In the genomic region with DNA sequence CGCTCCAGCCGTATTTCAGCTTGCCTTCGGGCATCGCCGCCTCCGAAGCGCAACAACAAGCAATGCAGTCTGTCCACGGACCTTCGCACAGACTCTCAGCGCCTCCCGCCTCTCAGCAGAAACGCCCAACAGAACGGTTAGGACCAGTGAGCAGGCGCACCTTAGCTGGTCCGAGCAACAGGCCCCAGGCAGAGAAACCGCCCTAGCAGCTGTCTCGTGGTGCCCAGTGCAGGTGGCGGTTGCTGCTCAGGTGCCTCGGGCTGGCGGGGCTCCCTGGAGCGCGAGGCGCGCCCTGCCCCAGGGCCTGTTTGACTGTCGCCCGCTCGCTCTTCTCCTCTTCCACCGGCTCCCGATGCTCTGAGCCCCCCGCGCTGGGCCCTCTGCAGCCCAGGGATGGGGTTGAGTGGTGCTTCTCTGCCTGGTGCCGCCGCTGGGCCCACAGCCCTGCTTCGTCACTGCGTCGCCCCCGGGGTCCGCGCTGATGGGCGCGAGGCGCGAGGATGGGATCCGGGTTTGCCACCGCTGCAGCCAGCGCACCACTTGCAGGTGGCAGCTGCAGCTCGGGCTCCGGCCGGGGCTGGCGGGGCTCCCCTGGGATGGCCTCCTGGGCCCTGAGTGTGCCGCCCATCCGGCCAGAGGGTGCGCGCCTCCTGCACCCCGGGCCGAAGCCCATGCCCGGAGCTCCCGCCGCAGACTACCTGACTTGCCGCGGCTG, we compare ENCODE assay signal across 18 cellular contexts.
DNase-seq lines count a peak whose midpoint lies in the region; ATAC-seq and TF ChIP-seq lines count a peak whose summit lies in the region.
"Had no signal": no experiment of that assay in that cellular context is flagged by ENCODE, and none has a peak within 500 bp of the region (broad histone marks: within the 10 kb centered on the region; RNA-seq: fewer than 3 reads in every experiment).

No MANE protein-coding gene starts in this region.

- no peak overlapping the region for H3K14ac ChIP-seq in neuronal stem cell (ENCODE audit: low read length)

- no peaks in the 10 kb centered on the region for H3K9me2 ChIP-seq in GM23248 (ENCODE audit: insufficient read depth)

- H2AK5ac ChIP-seq in neuronal stem cell (ENCODE audit: low read depth, low read length): peak overlapping the region; percentile 46

- ATAC-seq in HG03457 (IDR thresholded peaks at IDR 0.05; ENCODE audit: unreplicated experiment) (no peak), GM21576 (IDR thresholded peaks at IDR 0.05; ENCODE audit: unreplicated experiment) (no peak)
- ATAC-seq: gastroesophageal sphincter had no signal

- H3K36me3 Mint-ChIP-seq in Caco-2 (ENCODE audit: insufficient read depth, unreplicated experiment): no peaks in the 10 kb centered on the region
- H3K36me3 Mint-ChIP-seq: mesothelial cell of epicardium had no signal

- TF ChIP-seq POLR2A in thyroid gland (IDR thresholded peaks at IDR 0.05): no peak

- no peaks in the 10 kb centered on the region for H3K27me3 ChIP-seq in GM23248 (replicated peaks; ENCODE audit: insufficient read depth)
- no peaks in the 10 kb centered on the region for H3K27me3 ChIP-seq in colonic mucosa
- H3K27me3 ChIP-seq in neuronal stem cell (ENCODE audit: control insufficient read depth in 3 of 3, insufficient read depth in 3 of 3, low read depth in 1 of 3, low read length in 3 of 3): no peaks in the 10 kb centered on the region
- no peaks in the 10 kb centered on the region for H3K27me3 ChIP-seq in thyroid gland
- no peaks in the 10 kb centered on the region for H3K27me3 ChIP-seq in Caco-2 (replicated peaks; ENCODE audit: control insufficient read depth, insufficient read depth, low read length)
- H3K27me3 ChIP-seq: gastroesophageal sphincter had no signal

- no peak overlapping the region for H2BK15ac ChIP-seq in neuronal stem cell (ENCODE audit: low read length)

- H3K9ac ChIP-seq in GM23248 (no peak overlapping the region), colonic mucosa (ENCODE audit: low read depth in 2 of 2, low read length in 2 of 2) (no peak overlapping the region), neuronal stem cell (ENCODE audit: low read depth, low read length, poor library complexity) (no peak overlapping the region)

- no peaks in the 10 kb centered on the region for H3K27me3 Mint-ChIP-seq in Caco-2 (ENCODE audit: insufficient read depth, unreplicated experiment)

- no peak overlapping the region for H3K23ac ChIP-seq in neuronal stem cell (ENCODE audit: low read depth, low read length, poor library complexity)

- DNase-seq in GM23248 (no peak), colonic mucosa (no peak), neuronal stem cell (ENCODE audit: low spot score) (no peak), thyroid gland (peak; percentile 24 to 28), Caco-2 (no peak)
- DNase-seq: activated CD4-positive, alpha-beta T cell treated with anti-CD3 and anti-CD28 coated beads for 4 hours; NCI-H1105 treated with DMSO at 0.1 percent for 48 hours; NCI-H2081 treated with DMSO at 0.1 percent for 48 hours; NCI-H446 treated with DMSO at 0.1 percent for 48 hours; stimulated activated CD4-positive, alpha-beta T cell treated with anti-CD3 and anti-CD28 coated beads, Interleukin-12 subunit alpha, Interleukin-12 subunit beta, amount 100 ng/mL, for 4 hours had no signal

- intact Hi-C loops in colonic mucosa (cut with DNase I) (no loop called here), thyroid gland (cut with DNase I) (no loop called here), Caco-2 (cut with micrococcal nuclease; ENCODE audit: unreplicated experiment) (no loop called here)

- no peak overlapping the region for H3K4ac ChIP-seq in neuronal stem cell (ENCODE audit: low read length)

- in situ Hi-C loops in GM23248 (cut with MboI): no loop called here

- no peaks in the 10 kb centered on the region for H3K36me3 ChIP-seq in GM23248 (ENCODE audit: low read depth)
- H3K36me3 ChIP-seq in colonic mucosa: no peaks in the 10 kb centered on the region
- no peaks in the 10 kb centered on the region for H3K36me3 ChIP-seq in neuronal stem cell (replicated peaks in 1 of 2; ENCODE audit: control insufficient read depth in 2 of 2, insufficient read depth in 2 of 2, low read length in 2 of 2)
- no peaks in the 10 kb centered on the region for H3K36me3 ChIP-seq in thyroid gland
- no peaks in the 10 kb centered on the region for H3K36me3 ChIP-seq in Caco-2 (ENCODE audit: control insufficient read depth, insufficient read depth, low read length)
- H3K36me3 ChIP-seq: gastroesophageal sphincter had no signal

- no peak overlapping the region for H3K4me3 Mint-ChIP-seq in Caco-2 (ENCODE audit: unreplicated experiment)
- H3K4me3 Mint-ChIP-seq: activated T-helper 1 cell treated with anti-CD3 and anti-CD28 coated beads, Interleukin-12 subunit alpha, Interleukin-12 subunit beta, Interleukin-2, Interleukin-4 antibody, amounts not matched to agents 30 ng/mL and 10 ng/mL and 1 ng/mL, durations not matched to agents 14 hours and 24 hours and 36 hours; mesothelial cell of epicardium; T-helper 1 cell treated with Interleukin-12 subunit alpha and Interleukin-12 subunit beta and Interleukin-4 antibody, amounts not matched to agents 30 μg/mL and 1 μg/mL, for 36 hours had no signal

- no peaks in the 10 kb centered on the region for H4K20me1 ChIP-seq in GM23248 (ENCODE audit: insufficient read depth)

- no peak overlapping the region for H4K91ac ChIP-seq in neuronal stem cell (ENCODE audit: low read depth, low read length, poor library complexity)

- no peaks in the 10 kb centered on the region for H3K79me2 ChIP-seq in GM23248 (ENCODE audit: insufficient read depth)

- no peak overlapping the region for H4K8ac ChIP-seq in neuronal stem cell (ENCODE audit: low read depth, low read length)

- POLR2A ChIA-PET in Caco-2 (lab: Charles Lee): no interaction called here

- no peaks in the 10 kb centered on the region for H3K79me1 ChIP-seq in neuronal stem cell (ENCODE audit: low read depth, low read length)

- H2BK12ac ChIP-seq in neuronal stem cell (ENCODE audit: low read length): no peak overlapping the region

- no peaks in the 10 kb centered on the region for H3K4me1 Mint-ChIP-seq in Caco-2 (ENCODE audit: low read depth, unreplicated experiment)

- no peak overlapping the region for H2BK120ac ChIP-seq in neuronal stem cell (ENCODE audit: low read depth, low read length)

- TF ChIP-seq CTCF in colonic mucosa (IDR thresholded peaks at IDR 0.05) (no peak), thyroid gland (IDR thresholded peaks at IDR 0.05) (no peak), Caco-2 (IDR thresholded peaks at IDR 0.05; ENCODE audit: insufficient read depth in 1 of 2, low read depth in 1 of 2, low read length in 1 of 2, severe bottlenecking in 1 of 2, unreplicated experiment in 1 of 2) (no peak)

- WGBS in GM23248 (ENCODE audit: low coverage in 1 of 2, low lambda C conversion rate in 2 of 2, missing lambda C conversion rate in 2 of 2), 2 experiments: 29 to 32% methylated on average over 42 to 48 of the region's 61 CpGs
- no CpG with 5 or more reads among the region's 61 CpGs for WGBS in neuronal stem cell (ENCODE audit: extremely low coverage in 2 of 2, insufficient read length in 2 of 2, insufficient replicate concordance in 1 of 2), 2 donors
- WGBS in thyroid gland, 2 donors: 55 to 74% methylated on average over 26 to 39 of the region's 61 CpGs

- no peaks in the 10 kb centered on the region for H3K9me3 Mint-ChIP-seq in Caco-2 (ENCODE audit: unreplicated experiment)
- H3K9me3 Mint-ChIP-seq: activated T-helper 1 cell treated with anti-CD3 and anti-CD28 coated beads, Interleukin-12 subunit alpha, Interleukin-12 subunit beta, Interleukin-2, Interleukin-4 antibody, amounts not matched to agents 30 ng/mL and 10 ng/mL and 1 ng/mL, durations not matched to agents 14 hours and 24 hours and 36 hours; T-helper 1 cell treated with Interleukin-12 subunit alpha and Interleukin-12 subunit beta and Interleukin-4 antibody, amounts not matched to agents 30 μg/mL and 1 μg/mL, for 36 hours had no signal

- H3K4me2 ChIP-seq in GM23248 (ENCODE audit: unreplicated experiment) (no peak overlapping the region), neuronal stem cell (ENCODE audit: insufficient read depth, low read length, poor library complexity, severe bottlenecking) (no peak overlapping the region)

- H3K4me1 ChIP-seq in GM23248 (ENCODE audit: insufficient read depth): no peaks in the 10 kb centered on the region
- H3K4me1 ChIP-seq in colonic mucosa: no peaks in the 10 kb centered on the region
- peaks cover 0 to 5% of the 10 kb centered on the region in 2 donors for H3K4me1 ChIP-seq in neuronal stem cell (ENCODE audit: control insufficient read depth in 2 of 2, insufficient read depth in 1 of 2, low read depth in 1 of 2, low read length in 2 of 2)
- H3K4me1 ChIP-seq in thyroid gland: peaks cover 0 to 10% of the 10 kb centered on the region in 2 donors
- peaks cover 4% of the 10 kb centered on the region for H3K4me1 ChIP-seq in Caco-2

- H2AFZ ChIP-seq in GM23248 (no peak overlapping the region), neuronal stem cell (ENCODE audit: low read length) (no peak overlapping the region)

- no peak overlapping the region for H3K18ac ChIP-seq in neuronal stem cell (ENCODE audit: low read length)

- no peak overlapping the region for H3K27ac ChIP-seq in GM23248
- H3K27ac ChIP-seq in colonic mucosa: no peak overlapping the region
- no peak overlapping the region for H3K27ac ChIP-seq in neuronal stem cell (replicated peaks; ENCODE audit: low read length)
- no peak overlapping the region for H3K27ac ChIP-seq in thyroid gland
- H3K27ac ChIP-seq: epithelial cell of prostate, HL-60 had no signal

- H3K27ac Mint-ChIP-seq in Caco-2 (ENCODE audit: unreplicated experiment): no peak overlapping the region
- H3K27ac Mint-ChIP-seq: activated T-helper 1 cell treated with anti-CD3 and anti-CD28 coated beads, Interleukin-12 subunit alpha, Interleukin-12 subunit beta, Interleukin-2, Interleukin-4 antibody, amounts not matched to agents 30 ng/mL and 10 ng/mL and 1 ng/mL, durations not matched to agents 14 hours and 24 hours and 36 hours; T-helper 1 cell treated with Interleukin-12 subunit alpha and Interleukin-12 subunit beta and Interleukin-4 antibody, amounts not matched to agents 30 μg/mL and 1 μg/mL, for 36 hours had no signal

- BruUV-seq in Caco-2 (replicated peaks; lab: Mats Ljungman, UMichigan): no TSS peak

- H3K9me3 ChIP-seq in GM23248 (ENCODE audit: low read depth) (no peaks in the 10 kb centered on the region), colonic mucosa (no peaks in the 10 kb centered on the region), neuronal stem cell (replicated peaks in 1 of 2; ENCODE audit: control insufficient read depth in 2 of 2, insufficient read depth in 1 of 2, low read depth in 1 of 2, low read length in 2 of 2) (no peaks in the 10 kb centered on the region), thyroid gland (no peaks in the 10 kb centered on the region), Caco-2 (no peaks in the 10 kb centered on the region)
- H3K9me3 ChIP-seq: gastroesophageal sphincter had no signal

- H3K4me3 ChIP-seq in GM23248 (peak overlapping the region; percentile 29; the same call in 1 of the 2 replicates), colonic mucosa (peak overlapping the region; percentile 17), neuronal stem cell (ENCODE audit: low read length in 2 of 2) (no peak overlapping the region), thyroid gland (replicated peaks in 1 of 3) (no peak overlapping the region), Caco-2 (ENCODE audit: low read depth, low read length) (no peak overlapping the region)

- H2BK5ac ChIP-seq in neuronal stem cell (ENCODE audit: low read length): no peak overlapping the region

- CTCF ChIA-PET in Caco-2 (lab: Charles Lee): no interaction called here

- H3F3A ChIP-seq in GM23248 (ENCODE audit: insufficient read depth): no peaks in the 10 kb centered on the region

Comparison
In these comparisons a context has a peak if more than half of its experiments do, and no peak if none do; other contexts are left out.
1. DNase-seq: peak in thyroid gland (2 of 2); none in GM23248 (single experiment), colonic mucosa (single experiment), neuronal stem cell (single experiment) and Caco-2 (0 of 2).
2. H3K4me3 ChIP-seq: peak in GM23248 (single experiment) and colonic mucosa (single experiment); none in neuronal stem cell (0 of 2), thyroid gland (0 of 3) and Caco-2 (single experiment).